Comparison of ENCODE assay signal across 22 cellular contexts in genomic region chr5:140634103-140634502, GRCh38. TPM values are rescaled to one million over a fixed set of nuclear protein-coding genes. Genes with fewer than 3 reads are reported as not detected.
DNase-seq lines count a peak whose midpoint lies in the region; ATAC-seq, FAIRE-seq and TF ChIP-seq lines count a peak whose summit lies in the region.
"Had no signal": no experiment of that assay in that cellular context is flagged by ENCODE, and none has a peak within 500 bp of the region (broad histone marks: within the 10 kb centered on the region; RNA-seq: fewer than 3 reads in every experiment).

No MANE protein-coding gene starts in this region.

- no peak for DNase-seq in CD4-positive, alpha-beta memory T cell
- no peak for DNase-seq in activated T-helper 2 cell treated with anti-CD3 and anti-CD28 coated beads, Interferon-gamma antibody, Interleukin-2, Interleukin-4, amounts not matched to agents 10 μg/mL and 5 μg/mL and 100 μg/mL, durations not matched to agents 14 hours and 24 hours and 36 hours (ENCODE audit: low spot score)
- no peak for DNase-seq in naive thymus-derived CD4-positive, alpha-beta T cell
- DNase-seq in H54 (ENCODE audit: insufficient read length, low spot score) (no peak), kidney tubule cell (ENCODE audit: low spot score) (no peak)
- DNase-seq: activated CD4-positive, alpha-beta T cell treated with anti-CD3 and anti-CD28 coated beads for 36 hours; activated naive CD4-positive, alpha-beta T cell treated with anti-CD3 and anti-CD28 coated beads for 36 hours; aorta; GF-D8; mammary epithelial cell; NCI-H1930; NCI-H69; nucleus accumbens; Peyer's patch; psoas muscle; stomach; T-helper 1 cell; transverse colon had no signal

- FAIRE-seq in H54 (lab: Jason Lieb, UNC) = no peak
- FAIRE-seq: keratinocyte had no signal

- CTCF ChIA-PET in CD4-positive, alpha-beta memory T cell (lab: Charles Lee; ENCODE audit: partially characterized antibody) = interaction anchor here (0.7 to 4.7 kb wide), 14 partner anchors 9 to 261 kb away, joined by 3 to 49 read pairs (median 4); partner anchors contain the start of genes EIF4EBP3, IK and NDUFA2
- CTCF ChIA-PET in naive thymus-derived CD4-positive, alpha-beta T cell (lab: Charles Lee) = interaction anchor here (1.2 kb wide), 1 partner anchor 86 kb away, joined by 12 read pairs; the partner anchor contains the start of gene EIF4EBP3

- peaks cover 20% of the 10 kb centered on the region for H3K4me1 ChIP-seq in CD4-positive, alpha-beta memory T cell (ENCODE audit: insufficient read depth, low read length)
- H3K4me1 ChIP-seq in naive thymus-derived CD4-positive, alpha-beta T cell (ENCODE audit: control insufficient read depth in 2 of 2, insufficient read depth in 2 of 2, low read length in 2 of 2) = peaks cover 0 to 9% of the 10 kb centered on the region in 2 donors

- TF ChIP-seq POLR2A in H54 (IDR thresholded peaks at IDR 0.05; ENCODE audit: low read depth, low read length) = no peak

- H3K27me3 ChIP-seq in CD4-positive, alpha-beta memory T cell (ENCODE audit: insufficient read depth, low read length) = no peaks in the 10 kb centered on the region
- no peaks in the 10 kb centered on the region for H3K27me3 ChIP-seq in naive thymus-derived CD4-positive, alpha-beta T cell (ENCODE audit: control insufficient read depth in 2 of 2, insufficient read depth in 2 of 2, low read length in 2 of 2)
- H3K27me3 ChIP-seq: Peyer's patch, SJSA1, stomach, transverse colon had no signal

- no peak overlapping the region for H3K27ac ChIP-seq in CD4-positive, alpha-beta memory T cell (ENCODE audit: low read depth, low read length)
- no peak overlapping the region for H3K27ac ChIP-seq in naive thymus-derived CD4-positive, alpha-beta T cell (ENCODE audit: low read depth, low read length)
- H3K27ac ChIP-seq: psoas muscle, SJSA1 had no signal

- H3K36me3 ChIP-seq in CD4-positive, alpha-beta memory T cell (ENCODE audit: insufficient read depth, low read length) = no peaks in the 10 kb centered on the region
- no peaks in the 10 kb centered on the region for H3K36me3 ChIP-seq in naive thymus-derived CD4-positive, alpha-beta T cell (ENCODE audit: control insufficient read depth in 2 of 3, insufficient read depth in 3 of 3, low read length in 3 of 3)
- H3K36me3 ChIP-seq: Peyer's patch, SJSA1, stomach, transverse colon had no signal

- H3K4me3 ChIP-seq in CD4-positive, alpha-beta memory T cell (ENCODE audit: low read length in 2 of 2) = no peak overlapping the region
- no peak overlapping the region for H3K4me3 ChIP-seq in naive thymus-derived CD4-positive, alpha-beta T cell (ENCODE audit: low read length)
- H3K4me3 ChIP-seq: GM23338, SJSA1 had no signal

- peak overlapping the region in 5 of 8 donors; percentile 1 to 52 (median 21) for H3K4me3 Mint-ChIP-seq in CD4-positive, alpha-beta memory T cell
- peak overlapping the region; percentile 4 for H3K4me3 Mint-ChIP-seq in activated T-helper 2 cell treated with anti-CD3 and anti-CD28 coated beads, Interferon-gamma antibody, Interleukin-2, Interleukin-4, amounts not matched to agents 10 μg/mL and 5 μg/mL and 100 μg/mL, durations not matched to agents 14 hours and 24 hours and 36 hours (ENCODE audit: low read depth)
- peak overlapping the region in 9 of 10 donors; percentile 11 to 93 (median 53) for H3K4me3 Mint-ChIP-seq in naive thymus-derived CD4-positive, alpha-beta T cell
- H3K4me3 Mint-ChIP-seq: GM23338 had no signal

- no peaks in the 10 kb centered on the region for H3K36me3 Mint-ChIP-seq in CD4-positive, alpha-beta memory T cell
- no peaks in the 10 kb centered on the region for H3K36me3 Mint-ChIP-seq in activated T-helper 2 cell treated with anti-CD3 and anti-CD28 coated beads, Interferon-gamma antibody, Interleukin-2, Interleukin-4, amounts not matched to agents 10 μg/mL and 5 μg/mL and 100 μg/mL, durations not matched to agents 14 hours and 24 hours and 36 hours (ENCODE audit: low read depth)
- H3K36me3 Mint-ChIP-seq in naive thymus-derived CD4-positive, alpha-beta T cell = peaks cover 0 to 4% (median 0%) of the 10 kb centered on the region in 5 donors
- H3K36me3 Mint-ChIP-seq: IgD-negative memory B cell had no signal

- H3K27ac Mint-ChIP-seq in CD4-positive, alpha-beta memory T cell = peak overlapping the region in 1 of 7 donors; percentile 68
- H3K27ac Mint-ChIP-seq in activated T-helper 2 cell treated with anti-CD3 and anti-CD28 coated beads, Interferon-gamma antibody, Interleukin-2, Interleukin-4, amounts not matched to agents 10 μg/mL and 5 μg/mL and 100 μg/mL, durations not matched to agents 14 hours and 24 hours and 36 hours = no peak overlapping the region
- H3K27ac Mint-ChIP-seq in naive thymus-derived CD4-positive, alpha-beta T cell = peak overlapping the region in 2 of 9 donors; percentile 2 to 54
- H3K27ac Mint-ChIP-seq: activated CD4-positive, alpha-beta T cell treated with anti-CD3 and anti-CD28 coated beads for 36 hours; activated naive CD4-positive, alpha-beta T cell treated with anti-CD3 and anti-CD28 coated beads for 36 hours; GM23338 had no signal

- POLR2A ChIA-PET in CD4-positive, alpha-beta memory T cell (lab: Charles Lee; ENCODE audit: partially characterized antibody) = interaction anchor here (1.2 to 1.7 kb wide), 3 partner anchors 57 to 87 kb away, joined by 4 to 10 read pairs (median 5); partner anchors contain the start of genes EIF4EBP3, HARS1 and HARS2
- POLR2A ChIA-PET in naive thymus-derived CD4-positive, alpha-beta T cell (lab: Charles Lee) = interaction anchor here (0.6 to 4.2 kb wide), 6 partner anchors 11 to 86 kb away, joined by 3 to 34 read pairs (median 10); partner anchors contain the start of genes IK and NDUFA2

- no peak for ATAC-seq in naive thymus-derived CD4-positive, alpha-beta T cell
- ATAC-seq: activated CD4-positive, alpha-beta T cell treated with anti-CD3 and anti-CD28 coated beads for 36 hours; GM23338; psoas muscle had no signal

- H3K9me3 Mint-ChIP-seq in CD4-positive, alpha-beta memory T cell = peaks cover 0 to 1% (median 0%) of the 10 kb centered on the region in 8 donors
- no peaks in the 10 kb centered on the region for H3K9me3 Mint-ChIP-seq in activated T-helper 2 cell treated with anti-CD3 and anti-CD28 coated beads, Interferon-gamma antibody, Interleukin-2, Interleukin-4, amounts not matched to agents 10 μg/mL and 5 μg/mL and 100 μg/mL, durations not matched to agents 14 hours and 24 hours and 36 hours
- H3K9me3 Mint-ChIP-seq in naive thymus-derived CD4-positive, alpha-beta T cell = no peaks in the 10 kb centered on the region
- H3K9me3 Mint-ChIP-seq: activated naive CD4-positive, alpha-beta T cell treated with anti-CD3 and anti-CD28 coated beads for 36 hours; IgD-negative memory B cell had no signal

- intact Hi-C loops in CD4-positive, alpha-beta memory T cell (cut with micrococcal nuclease) = no loop called here
- intact Hi-C loops in activated T-helper 2 cell treated with anti-CD3 and anti-CD28 coated beads, Interferon-gamma antibody, Interleukin-2, Interleukin-4, amounts not matched to agents 10 μg/mL and 5 μg/mL and 100 μg/mL, durations not matched to agents 14 hours and 24 hours and 36 hours (cut with micrococcal nuclease) = loop anchor here (10.0 kb wide), 1 partner anchor 379 kb away; no protein-coding TSS in a partner anchor
- intact Hi-C loops in naive thymus-derived CD4-positive, alpha-beta T cell (cut with micrococcal nuclease) = loop anchor here in 1 of 2 donors (2.0 kb wide), 1 partner anchor 271 kb away; no protein-coding TSS in a partner anchor

- no peaks in the 10 kb centered on the region for H3K9me3 ChIP-seq in CD4-positive, alpha-beta memory T cell (ENCODE audit: control insufficient read depth in 1 of 2, low read length in 2 of 2)
- no peaks in the 10 kb centered on the region for H3K9me3 ChIP-seq in naive thymus-derived CD4-positive, alpha-beta T cell (ENCODE audit: control insufficient read depth in 2 of 3, low read length in 3 of 3)
- H3K9me3 ChIP-seq: Peyer's patch, psoas muscle, SJSA1, stomach, transverse colon had no signal

- H3K4me1 Mint-ChIP-seq in CD4-positive, alpha-beta memory T cell = peaks cover 16 to 39% (median 27%) of the 10 kb centered on the region in 4 donors
- peaks cover 29% of the 10 kb centered on the region for H3K4me1 Mint-ChIP-seq in activated T-helper 2 cell treated with anti-CD3 and anti-CD28 coated beads, Interferon-gamma antibody, Interleukin-2, Interleukin-4, amounts not matched to agents 10 μg/mL and 5 μg/mL and 100 μg/mL, durations not matched to agents 14 hours and 24 hours and 36 hours (ENCODE audit: low read depth)
- H3K4me1 Mint-ChIP-seq in naive thymus-derived CD4-positive, alpha-beta T cell = peaks cover 17 to 48% (median 28%) of the 10 kb centered on the region in 7 donors

- H3K27me3 Mint-ChIP-seq in CD4-positive, alpha-beta memory T cell = no peaks in the 10 kb centered on the region
- H3K27me3 Mint-ChIP-seq in activated T-helper 2 cell treated with anti-CD3 and anti-CD28 coated beads, Interferon-gamma antibody, Interleukin-2, Interleukin-4, amounts not matched to agents 10 μg/mL and 5 μg/mL and 100 μg/mL, durations not matched to agents 14 hours and 24 hours and 36 hours (ENCODE audit: low read depth) = peaks cover 12% of the 10 kb centered on the region
- H3K27me3 Mint-ChIP-seq in naive thymus-derived CD4-positive, alpha-beta T cell = peaks cover 0 to 26% (median 0%) of the 10 kb centered on the region in 5 donors

RNA-seq across cellular contexts. Expression of gene CD14, which starts 1.1 kb away (rescaled TPM):
- 1 to 10 TPM; 4.9 to 5.2 TPM for total RNA-seq in CD4-positive, alpha-beta memory T cell
- 1 to 10 TPM; 2.7 to 3.2 TPM for polyA plus RNA-seq in CD4-positive, alpha-beta memory T cell
- 0.39 TPM in 2 replicates for total RNA-seq in activated T-helper 2 cell treated with anti-CD3 and anti-CD28 coated beads, Interferon-gamma antibody, Interleukin-2, Interleukin-4, amounts not matched to agents 10 μg/mL and 5 μg/mL and 100 μg/mL, durations not matched to agents 14 hours and 24 hours and 36 hours
- total RNA-seq in naive thymus-derived CD4-positive, alpha-beta T cell = 100 to 1,000 TPM in 1 of 5 experiments, 10 to 100 TPM in 2, 1 to 10 TPM in 1, under 1 TPM in 1; 0.56 to 198 (median 10.1) TPM
- 1 to 10 TPM; 2.5 to 2.9 TPM for polyA plus RNA-seq in naive thymus-derived CD4-positive, alpha-beta T cell
- total RNA-seq: GM23338 had no signal
- polyA plus RNA-seq: GM23338 had no signal

RNA-seq across cellular contexts. Expression of gene TMCO6, which starts 5.1 kb away (rescaled TPM):
- 10 to 100 TPM; 50.0 to 56.3 TPM for total RNA-seq in CD4-positive, alpha-beta memory T cell
- 10 to 100 TPM; 15.7 to 18.3 TPM for polyA plus RNA-seq in CD4-positive, alpha-beta memory T cell
- total RNA-seq in activated T-helper 2 cell treated with anti-CD3 and anti-CD28 coated beads, Interferon-gamma antibody, Interleukin-2, Interleukin-4, amounts not matched to agents 10 μg/mL and 5 μg/mL and 100 μg/mL, durations not matched to agents 14 hours and 24 hours and 36 hours = 40.2 and 40.7 TPM in 2 replicates
- 10 to 100 TPM; 24.5 to 55.3 (median 36.4) TPM for total RNA-seq in naive thymus-derived CD4-positive, alpha-beta T cell
- 10 to 100 TPM; 17.1 to 20.4 TPM for polyA plus RNA-seq in naive thymus-derived CD4-positive, alpha-beta T cell

RNA-seq across cellular contexts. Expression of gene NDUFA2, which starts 13.3 kb away (rescaled TPM):
- 10 to 100 TPM; 38.0 TPM for total RNA-seq in CD4-positive, alpha-beta memory T cell
- polyA plus RNA-seq in CD4-positive, alpha-beta memory T cell = 100 to 1,000 TPM; 132 to 135 TPM
- total RNA-seq in activated T-helper 2 cell treated with anti-CD3 and anti-CD28 coated beads, Interferon-gamma antibody, Interleukin-2, Interleukin-4, amounts not matched to agents 10 μg/mL and 5 μg/mL and 100 μg/mL, durations not matched to agents 14 hours and 24 hours and 36 hours = 63.0 and 65.6 TPM in 2 replicates
- 10 to 100 TPM; 33.2 to 68.7 (median 43.5) TPM for total RNA-seq in naive thymus-derived CD4-positive, alpha-beta T cell
- 100 to 1,000 TPM; 147 to 149 TPM for polyA plus RNA-seq in naive thymus-derived CD4-positive, alpha-beta T cell

RNA-seq across cellular contexts. Expression of gene IK, which starts 13.5 kb away (rescaled TPM):
- total RNA-seq in CD4-positive, alpha-beta memory T cell = 100 to 1,000 TPM; 178 to 185 TPM
- polyA plus RNA-seq in CD4-positive, alpha-beta memory T cell = 100 to 1,000 TPM; 147 to 205 TPM
- total RNA-seq in activated T-helper 2 cell treated with anti-CD3 and anti-CD28 coated beads, Interferon-gamma antibody, Interleukin-2, Interleukin-4, amounts not matched to agents 10 μg/mL and 5 μg/mL and 100 μg/mL, durations not matched to agents 14 hours and 24 hours and 36 hours = 111 and 119 TPM in 2 replicates
- total RNA-seq in naive thymus-derived CD4-positive, alpha-beta T cell = 100 to 1,000 TPM; 118 to 186 (median 179) TPM
- polyA plus RNA-seq in naive thymus-derived CD4-positive, alpha-beta T cell = 100 to 1,000 TPM; 192 to 207 TPM

RNA-seq across cellular contexts. Expression of gene WDR55, which starts 30.6 kb away (rescaled TPM):
- 10 to 100 TPM; 47.1 to 49.6 TPM for total RNA-seq in CD4-positive, alpha-beta memory T cell
- 10 to 100 TPM; 12.4 to 19.5 TPM for polyA plus RNA-seq in CD4-positive, alpha-beta memory T cell
- 39.1 and 40.0 TPM in 2 replicates for total RNA-seq in activated T-helper 2 cell treated with anti-CD3 and anti-CD28 coated beads, Interferon-gamma antibody, Interleukin-2, Interleukin-4, amounts not matched to agents 10 μg/mL and 5 μg/mL and 100 μg/mL, durations not matched to agents 14 hours and 24 hours and 36 hours
- total RNA-seq in naive thymus-derived CD4-positive, alpha-beta T cell = 10 to 100 TPM; 28.5 to 47.6 (median 37.8) TPM
- 10 to 100 TPM; 10.5 to 20.9 TPM for polyA plus RNA-seq in naive thymus-derived CD4-positive, alpha-beta T cell
